12 cellular contexts compared by ENCODE assay signal in genomic region chr1:37633950-37634553, GRCh38. TPM values are rescaled to one million over a fixed set of nuclear protein-coding genes. Genes with fewer than 3 reads are reported as not detected.
DNase-seq lines count a peak whose midpoint lies in the region; ATAC-seq and TF ChIP-seq lines count a peak whose summit lies in the region.
"Had no signal": no experiment of that assay in that cellular context is flagged by ENCODE, and none has a peak within 500 bp of the region (broad histone marks: within the 10 kb centered on the region; RNA-seq: fewer than 3 reads in every experiment).

No MANE protein-coding gene starts in this region.

- 3 to 4% methylated on average over 11 to 31 of the region's 40 CpGs for WGBS in upper lobe of left lung, 2 donors

- H3K4me3 Mint-ChIP-seq in MCF 10A (ENCODE audit: unreplicated experiment): no peak overlapping the region
- H3K4me3 Mint-ChIP-seq in naive B cell: peak overlapping the region in 7 of 8 donors; percentile 22 to 74 (median 62)

- H3K27me3 ChIP-seq in breast epithelium: peaks cover 7 to 69% of the 10 kb centered on the region in 2 donors
- peaks cover 0 to 91% (median 69%) of the 10 kb centered on the region in 45 donors for H3K27me3 ChIP-seq in dorsolateral prefrontal cortex
- peaks cover 0 to 33% (median 23%) of the 10 kb centered on the region in 4 donors for H3K27me3 ChIP-seq in upper lobe of left lung

- no peak for TF ChIP-seq EP300 in upper lobe of left lung (IDR thresholded peaks at IDR 0.05)

- H3K36me3 ChIP-seq in breast epithelium (no peaks in the 10 kb centered on the region), upper lobe of left lung (no peaks in the 10 kb centered on the region)

- peak overlapping the region in 1 of 2 donors; percentile 48 for H3K27ac ChIP-seq in breast epithelium
- H3K27ac ChIP-seq in dorsolateral prefrontal cortex: no peak overlapping the region
- H3K27ac ChIP-seq in upper lobe of left lung: peak overlapping the region in 1 of 4 donors; percentile 57

- H3K4me1 ChIP-seq in breast epithelium: peaks cover 4 to 13% of the 10 kb centered on the region in 2 donors
- H3K4me1 ChIP-seq in upper lobe of left lung: peaks cover 9 to 15% (median 12%) of the 10 kb centered on the region in 4 donors

- TF ChIP-seq CTCF in breast epithelium (IDR thresholded peaks at IDR 0.05) (no peak), MCF 10A (IDR thresholded peaks at IDR 0.05; ENCODE audit: unreplicated experiment) (no peak), dorsolateral prefrontal cortex (IDR thresholded peaks at IDR 0.05 in 54 of 56, conservative IDR thresholded peaks at IDR 0.05 in 2 of 56; ENCODE audit: low read depth in 1 of 56, partially characterized antibody in 56 of 56) (no peak), upper lobe of left lung (IDR thresholded peaks at IDR 0.05) (no peak)

- H3K27ac Mint-ChIP-seq in MCF 10A (ENCODE audit: low read depth, unreplicated experiment) (no peak overlapping the region), naive B cell (no peak overlapping the region)

- H3K4me3 ChIP-seq in breast epithelium (peak overlapping the region; percentile 27 to 64 (median 52)), dorsolateral prefrontal cortex (peak overlapping the region in 33 of 59 donors; percentile 15 to 58 (median 44)), upper lobe of left lung (peak overlapping the region; percentile 10 to 45 (median 38))

- no peaks in the 10 kb centered on the region for H3K9me3 ChIP-seq in breast epithelium
- H3K9me3 ChIP-seq in upper lobe of left lung: no peaks in the 10 kb centered on the region

- no peak for DNase-seq in breast epithelium (ENCODE audit: low spot score in 2 of 2)
- no peak for DNase-seq in MCF 10A (ENCODE audit: unreplicated experiment)
- no peak for DNase-seq in dorsolateral prefrontal cortex
- DNase-seq in naive B cell: no peak
- peak in 1 of 2 donors; percentile 58 for DNase-seq in upper lobe of left lung
- DNase-seq in central memory CD4-positive, alpha-beta T cell: no peak
- no peak for DNase-seq in hippocampal formation (lab: John Stamatoyannopoulos, UW)
- DNase-seq: MV-4-11 had no signal

- H3K4me1 Mint-ChIP-seq in MCF 10A (ENCODE audit: insufficient read depth, unreplicated experiment): peaks cover 4% of the 10 kb centered on the region
- peaks cover 4 to 16% (median 7%) of the 10 kb centered on the region in 3 donors for H3K4me1 Mint-ChIP-seq in naive B cell

- no TSS peak for BruUV-seq in MCF 10A (replicated peaks; lab: Mats Ljungman, UMichigan)

- POLR2A ChIA-PET in MCF 10A (lab: Yijun Ruan, JAX): no interaction called here

- H3K36me3 Mint-ChIP-seq in MCF 10A (ENCODE audit: insufficient read depth, unreplicated experiment) (no peaks in the 10 kb centered on the region), naive B cell (no peaks in the 10 kb centered on the region)

- intact Hi-C loops in breast epithelium (cut with DNase I; ENCODE audit: low total_unique reads): no loop called here
- intact Hi-C loops in MCF 10A (cut with micrococcal nuclease): no loop called here
- intact Hi-C loops in dorsolateral prefrontal cortex (cut with DNase I): no loop called here

- TF ChIP-seq POLR2A in breast epithelium (IDR thresholded peaks at IDR 0.05) (no peak), upper lobe of left lung (IDR thresholded peaks at IDR 0.05) (no peak)

- CTCF ChIA-PET in MCF 10A (lab: Yijun Ruan, JAX): no interaction called here

- peaks cover 75% of the 10 kb centered on the region for H3K27me3 Mint-ChIP-seq in MCF 10A (ENCODE audit: insufficient read depth, unreplicated experiment)
- H3K27me3 Mint-ChIP-seq in naive B cell: peaks cover 64 to 78% (median 76%) of the 10 kb centered on the region in 3 donors

- H3K9me3 Mint-ChIP-seq in MCF 10A (ENCODE audit: unreplicated experiment) (no peaks in the 10 kb centered on the region), naive B cell (peaks cover 0 to 2% (median 0%) of the 10 kb centered on the region in 7 donors)

- ATAC-seq in naive B cell (ENCODE audit: low read depth in 2 of 2) (peak in 1 of 2 donors; percentile 13), upper lobe of left lung (ENCODE audit: low FRiP score in 2 of 2) (peak in 1 of 2 donors; percentile 15), HG03565 (IDR thresholded peaks at IDR 0.05; ENCODE audit: unreplicated experiment) (no peak)

RNA-seq across cellular contexts. Expression of gene RSPO1, which starts 0.6 kb away (rescaled TPM):
- 10 to 100 TPM in 1 of 3 donors, 1 to 10 TPM in 2; 6.9 to 13.0 (median 8.9) TPM for total RNA-seq in breast epithelium
- not detected in 2 replicates for total RNA-seq in MCF 10A (2022)
- total RNA-seq in dorsolateral prefrontal cortex: under 1 TPM in 36 of 120 experiments, not detected in 84; 0.16 to 0.69 (median 0.28) TPM
- not detected for polyA plus RNA-seq in naive B cell (ENCODE audit: low read depth in 6 of 6)
- total RNA-seq in upper lobe of left lung: 1 to 10 TPM in 5 of 6 donors, under 1 TPM in 1; 0.98 to 5.4 (median 3.5) TPM
- total RNA-seq: epithelial cell of proximal tubule; renal cortical epithelial cell; T-helper 1 cell treated with Interleukin-12 subunit alpha and Interleukin-12 subunit beta and Interleukin-4 antibody, amounts not matched to agents 30 ng/mL and 1 ng/mL, for 36 hours had no signal

RNA-seq across cellular contexts. Expression of gene GNL2, which starts 38.3 kb away (rescaled TPM):
- 10 to 100 TPM; 36.8 to 71.8 (median 63.1) TPM for total RNA-seq in breast epithelium
- total RNA-seq in MCF 10A (2022): 103 and 133 TPM in 2 replicates
- 10 to 100 TPM; 13.0 to 31.1 (median 20.2) TPM for total RNA-seq in dorsolateral prefrontal cortex
- polyA plus RNA-seq in naive B cell (ENCODE audit: low read depth in 6 of 6): 10 to 100 TPM; 38.1 to 57.6 (median 45.4) TPM
- 10 to 100 TPM; 28.3 to 56.2 (median 40.3) TPM for total RNA-seq in upper lobe of left lung

RNA-seq across cellular contexts. Expression of gene CDCA8, which starts 58.3 kb away (rescaled TPM):
- total RNA-seq in breast epithelium: 1 to 10 TPM in 2 of 3 donors, under 1 TPM in 1; 0.15 to 1.4 (median 1.3) TPM
- total RNA-seq in MCF 10A (2022): 17.3 and 21.8 TPM in 2 replicates
- total RNA-seq in dorsolateral prefrontal cortex: 1 to 10 TPM in 51 of 120 experiments, under 1 TPM in 69; 0.30 to 1.9 (median 0.93) TPM
- polyA plus RNA-seq in naive B cell (ENCODE audit: low read depth in 6 of 6): 1 to 10 TPM in 4 of 6 donors, under 1 TPM in 1, not detected in 1; 0.63 to 1.6 (median 1.3) TPM
- total RNA-seq in upper lobe of left lung: 1 to 10 TPM in 4 of 6 donors, under 1 TPM in 1, not detected in 1; 0.89 to 2.0 (median 1.5) TPM
